In the genomic region with DNA sequence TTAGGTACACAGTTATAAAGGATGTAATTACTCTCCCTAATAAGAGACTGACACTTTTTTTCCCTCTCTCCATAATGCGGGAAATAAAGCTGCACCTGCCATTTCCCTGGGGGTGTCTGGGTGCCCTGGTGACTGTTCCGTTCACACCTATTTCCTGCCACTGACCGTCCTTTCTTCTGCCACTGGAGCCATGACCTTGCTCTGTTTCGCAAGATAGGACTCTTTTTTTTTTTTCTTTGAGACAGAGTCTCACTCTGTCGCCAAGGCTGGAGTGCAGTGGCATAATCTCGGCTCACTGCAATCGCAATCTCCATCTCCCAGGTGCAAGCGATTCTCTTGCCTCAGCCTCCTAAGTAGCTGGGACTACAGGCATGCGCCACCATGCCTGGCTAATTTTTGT, we compare ENCODE assay signal across 19 cellular contexts.
"Had no signal": no experiment of that assay in that cellular context is flagged by ENCODE, and none has a peak within 500 bp of the region (broad histone marks: within the 10 kb centered on the region; RNA-seq: fewer than 3 reads in every experiment).

No MANE protein-coding gene starts in this region.

- H3K27me3 ChIP-seq: breast epithelium, foreskin keratinocyte, thyroid gland, upper lobe of right lung had no signal

- H3K4me3 ChIP-seq: breast epithelium, lung, thyroid gland, upper lobe of right lung had no signal

- DNase-seq: activated CD8-positive, alpha-beta memory T cell treated with anti-CD3 and anti-CD28 coated beads for 24 hours; activated CD8-positive, alpha-beta memory T cell treated with anti-CD3 and anti-CD28 coated beads, Interleukin-2, amount 50 U/mL, for 4 hours; activated naive CD4-positive, alpha-beta T cell treated with Interleukin-2 at 50 U/mL for 16 hours; activated naive CD8-positive, alpha-beta T cell treated with anti-CD3 and anti-CD28 coated beads for 36 hours; activated T-cell treated with anti-CD3 and anti-CD28 coated beads, Interleukin-2, amount 50 U/mL, for 24 hours; amniotic stem cell; effector memory CD4-positive, alpha-beta T cell; foreskin keratinocyte; kidney; naive thymus-derived CD4-positive, alpha-beta T cell; occipital lobe; posterior cingulate gyrus; stimulated activated CD4-positive, alpha-beta T cell treated with anti-CD3 and anti-CD28 coated beads, Interleukin-4, amount 100 ng/mL, for 24 hours; stimulated activated naive CD4-positive, alpha-beta T cell treated with Interleukin-2 at 50 U/mL for 16 hours; thyroid gland; upper lobe of right lung had no signal

- FAIRE-seq: colon, kidney had no signal

- H3K4me1 ChIP-seq: breast epithelium, foreskin keratinocyte, thyroid gland had no signal

- H3K27ac ChIP-seq: breast epithelium, foreskin keratinocyte, thyroid gland, upper lobe of right lung had no signal

- H3K36me3 ChIP-seq: breast epithelium, thyroid gland, upper lobe of right lung had no signal

- H3K9me3 ChIP-seq: breast epithelium, thyroid gland, upper lobe of right lung had no signal
